ENCODE assay signal across 8 cellular contexts in the genomic region with DNA sequence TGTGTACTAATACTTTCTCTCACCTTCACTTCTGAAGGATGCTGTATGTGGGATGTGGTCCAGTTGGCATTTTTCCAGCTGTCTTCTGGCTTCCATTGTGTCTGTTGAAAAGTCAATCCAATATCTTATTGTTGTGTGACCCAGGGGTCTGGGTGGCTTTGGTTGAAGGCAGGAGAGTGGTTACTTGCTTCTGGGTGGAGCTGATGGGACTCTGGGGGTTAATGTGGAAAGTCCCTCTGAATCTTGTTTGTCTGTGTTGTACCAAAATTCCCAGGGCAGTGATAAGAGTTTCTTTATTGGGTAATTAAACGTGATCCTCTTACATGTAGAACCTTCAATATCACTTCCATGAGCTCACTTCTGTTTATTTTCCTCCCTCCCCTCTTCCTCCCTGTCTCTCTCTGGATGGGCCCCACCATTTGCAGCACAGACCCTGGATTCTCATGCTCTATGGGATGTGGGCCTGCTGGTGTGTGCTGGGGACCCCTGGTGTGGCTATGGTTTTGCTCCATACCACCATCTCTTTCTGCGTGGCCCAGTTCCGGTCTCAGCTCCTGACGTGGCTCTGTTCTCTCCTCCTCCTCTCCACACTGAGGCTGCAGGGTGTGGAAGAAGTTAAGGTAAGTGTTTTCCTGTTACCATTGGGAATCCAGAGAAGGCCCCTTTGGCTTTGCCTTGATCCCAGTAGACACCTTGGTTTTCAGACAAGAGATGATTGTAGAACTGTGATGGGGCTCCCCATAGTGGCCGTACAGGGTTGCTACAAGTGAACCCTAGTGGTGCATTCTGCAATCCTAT.
DNase-seq lines count a peak whose midpoint lies in the region; ATAC-seq, FAIRE-seq and TF ChIP-seq lines count a peak whose summit lies in the region.

No MANE protein-coding gene starts in this region.

- peak; percentile 55 for TF ChIP-seq CTCF in parathyroid adenoma (IDR thresholded peaks at IDR 0.05)

- FAIRE-seq in RCC 7860 (lab: Jason Lieb, UNC), result peak; percentile 24

- H3K9me3 Mint-ChIP-seq in activated T-helper 1 cell treated with anti-CD3 and anti-CD28 coated beads, Interleukin-12 subunit alpha, Interleukin-12 subunit beta, Interleukin-2, Interleukin-4 antibody, amounts not matched to agents 30 ng/mL and 10 ng/mL and 1 ng/mL, durations not matched to agents 14 hours and 24 hours and 36 hours, result peaks cover 4% of the 10 kb centered on the region

- peak; percentile 38 for DNase-seq in GM04504 (ENCODE audit: low read depth)
- DNase-seq in RCC 7860 (ENCODE audit: low spot score), result peak; percentile 70
- peak; percentile 20 for DNase-seq in activated T-helper 1 cell treated with anti-CD3 and anti-CD28 coated beads, Interleukin-12 subunit alpha, Interleukin-12 subunit beta, Interleukin-2, Interleukin-4 antibody, amounts not matched to agents 30 ng/mL and 10 ng/mL and 1 ng/mL, durations not matched to agents 14 hours and 24 hours and 36 hours (ENCODE audit: low spot score)
- peak; percentile 48 for DNase-seq in foreskin melanocyte
- DNase-seq in NCI-H187 (lab: John Stamatoyannopoulos, UW), result no peak

- no peak overlapping the region for H3K27ac ChIP-seq in parathyroid adenoma

- H3K27me3 ChIP-seq in parathyroid adenoma (ENCODE audit: control insufficient read depth, insufficient read depth, low read length), result no peaks in the 10 kb centered on the region

- peak; percentile 67 for TF ChIP-seq RAD21 in Ishikawa (IDR thresholded peaks at IDR 0.05; ENCODE audit: low read depth)

- H2AFZ ChIP-seq in parathyroid adenoma, result no peak overlapping the region

- intact Hi-C loops in activated T-helper 1 cell treated with anti-CD3 and anti-CD28 coated beads, Interleukin-12 subunit alpha, Interleukin-12 subunit beta, Interleukin-2, Interleukin-4 antibody, amounts not matched to agents 30 ng/mL and 10 ng/mL and 1 ng/mL, durations not matched to agents 14 hours and 24 hours and 36 hours (cut with micrococcal nuclease), result loop anchor here (1.0 to 10.0 kb wide), 6 partner anchors 26 to 539 kb away; a partner anchor contains a TSS

- no peak for TF ChIP-seq EP300 in Ishikawa (IDR thresholded peaks at IDR 0.05; ENCODE audit: borderline replicate concordance)

- no peaks in the 10 kb centered on the region for H3K36me3 ChIP-seq in parathyroid adenoma (ENCODE audit: control insufficient read depth, insufficient read depth, low read length)

- H3K27me3 Mint-ChIP-seq in activated T-helper 1 cell treated with anti-CD3 and anti-CD28 coated beads, Interleukin-12 subunit alpha, Interleukin-12 subunit beta, Interleukin-2, Interleukin-4 antibody, amounts not matched to agents 30 ng/mL and 10 ng/mL and 1 ng/mL, durations not matched to agents 14 hours and 24 hours and 36 hours (ENCODE audit: insufficient read depth), result peaks cover 6% of the 10 kb centered on the region

- no peak overlapping the region for H3K9ac ChIP-seq in parathyroid adenoma

- H3K4me1 Mint-ChIP-seq in activated T-helper 1 cell treated with anti-CD3 and anti-CD28 coated beads, Interleukin-12 subunit alpha, Interleukin-12 subunit beta, Interleukin-2, Interleukin-4 antibody, amounts not matched to agents 30 ng/mL and 10 ng/mL and 1 ng/mL, durations not matched to agents 14 hours and 24 hours and 36 hours (ENCODE audit: low read depth), result peaks cover 41% of the 10 kb centered on the region

- peak overlapping the region; percentile 63 for H3K27ac Mint-ChIP-seq in activated T-helper 1 cell treated with anti-CD3 and anti-CD28 coated beads, Interleukin-12 subunit alpha, Interleukin-12 subunit beta, Interleukin-2, Interleukin-4 antibody, amounts not matched to agents 30 ng/mL and 10 ng/mL and 1 ng/mL, durations not matched to agents 14 hours and 24 hours and 36 hours

- no peak overlapping the region for H3K4me2 ChIP-seq in parathyroid adenoma (ENCODE audit: low read length)

- H3K9me3 ChIP-seq in parathyroid adenoma (ENCODE audit: control insufficient read depth, low read length), result no peaks in the 10 kb centered on the region

- no peaks in the 10 kb centered on the region for H3K4me1 ChIP-seq in parathyroid adenoma

- no peak overlapping the region for H3K4me3 ChIP-seq in parathyroid adenoma (ENCODE audit: low read depth, low read length)

- H3K4me3 Mint-ChIP-seq in activated T-helper 1 cell treated with anti-CD3 and anti-CD28 coated beads, Interleukin-12 subunit alpha, Interleukin-12 subunit beta, Interleukin-2, Interleukin-4 antibody, amounts not matched to agents 30 ng/mL and 10 ng/mL and 1 ng/mL, durations not matched to agents 14 hours and 24 hours and 36 hours, result peak overlapping the region; percentile 34

- H3K36me3 Mint-ChIP-seq in activated T-helper 1 cell treated with anti-CD3 and anti-CD28 coated beads, Interleukin-12 subunit alpha, Interleukin-12 subunit beta, Interleukin-2, Interleukin-4 antibody, amounts not matched to agents 30 ng/mL and 10 ng/mL and 1 ng/mL, durations not matched to agents 14 hours and 24 hours and 36 hours (ENCODE audit: low read depth), result no peaks in the 10 kb centered on the region

- H3K79me2 ChIP-seq in parathyroid adenoma, result no peaks in the 10 kb centered on the region

- peak; percentile 89 for ATAC-seq in GM21737 (IDR thresholded peaks at IDR 0.05; ENCODE audit: unreplicated experiment)

TF ChIP-seq in Ishikawa, 13 proteins besides CTCF, POLR2A, EP300 and RAD21:
- TF ChIP-seq TAF1 (IDR thresholded peaks at IDR 0.05; ENCODE audit: low read depth), result no peak
- TF ChIP-seq, protein P1, sequence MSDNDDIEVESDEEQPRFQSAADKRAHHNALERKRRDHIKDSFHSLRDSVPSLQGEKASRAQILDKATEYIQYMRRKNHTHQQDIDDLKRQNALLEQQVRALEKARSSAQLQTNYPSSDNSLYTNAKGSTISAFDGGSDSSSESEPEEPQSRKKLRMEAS (IDR thresholded peaks at IDR 0.05), result no peak
- no peak for TF ChIP-seq TEAD4 (IDR thresholded peaks at IDR 0.05)
- no peak for TF ChIP-seq CEBPB (IDR thresholded peaks at IDR 0.05)
- TF ChIP-seq NFIC (IDR thresholded peaks at IDR 0.05), result no peak
- no peak for TF ChIP-seq CREB1 (IDR thresholded peaks at IDR 0.05; ENCODE audit: low read depth)

Comparison
In these comparisons a context has a peak if more than half of its experiments do, and no peak if none do; other contexts are left out.
1. DNase-seq: peak in GM04504 (single experiment), RCC 7860 (single experiment), activated T-helper 1 cell treated with anti-CD3 and anti-CD28 coated beads, Interleukin-12 subunit alpha, Interleukin-12 subunit beta, Interleukin-2, Interleukin-4 antibody, amounts not matched to agents 30 ng/mL and 10 ng/mL and 1 ng/mL, durations not matched to agents 14 hours and 24 hours and 36 hours (single experiment) and foreskin melanocyte (single experiment); none in NCI-H187 (0 of 2).